Comparison of ENCODE assay signal across 18 cellular contexts in the genomic region with DNA sequence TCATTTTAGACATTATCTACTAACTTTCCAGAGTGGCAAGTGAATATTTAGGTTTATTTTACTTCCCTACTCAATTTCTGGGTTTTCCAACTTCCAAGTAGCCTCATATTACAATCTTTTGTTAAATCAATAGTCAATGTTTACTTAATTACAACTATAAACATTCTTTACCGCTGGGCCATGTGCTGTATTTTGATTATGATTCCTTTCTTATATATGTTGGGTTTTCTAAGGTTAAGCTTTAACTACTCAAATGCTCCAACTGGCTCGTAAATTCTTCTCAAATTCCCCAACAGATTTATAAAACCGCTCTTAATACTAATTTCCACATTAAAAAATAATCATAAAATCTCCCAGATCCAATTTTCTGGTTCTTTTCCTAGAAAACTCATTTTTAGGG.
DNase-seq lines count a peak whose midpoint lies in the region; FAIRE-seq and TF ChIP-seq lines count a peak whose summit lies in the region.
"Had no signal": no experiment of that assay in that cellular context is flagged by ENCODE, and none has a peak within 500 bp of the region (broad histone marks: within the 10 kb centered on the region; RNA-seq: fewer than 3 reads in every experiment).

No MANE protein-coding gene starts in this region.

- FAIRE-seq in astrocyte (lab: Jason Lieb, UNC): no peak
- FAIRE-seq: GM12878, GM18507, HepG2, HTR-8/SVneo had no signal

- H4K20me1 ChIP-seq in astrocyte (ENCODE audit: insufficient read depth, low read length) (no peaks in the 10 kb centered on the region), osteoblast (ENCODE audit: insufficient read depth, low read length) (no peaks in the 10 kb centered on the region)

- H3K27ac ChIP-seq in astrocyte (ENCODE audit: low read depth, low read length): no peak overlapping the region
- H3K27ac ChIP-seq in osteoblast (ENCODE audit: low read depth, low read length): no peak overlapping the region
- no peak overlapping the region for H3K27ac ChIP-seq in WERI-Rb-1

- H3K4me3 ChIP-seq in Caco-2 (ENCODE audit: low read depth, low read length) (no peak overlapping the region), astrocyte (ENCODE audit: insufficient read depth, low read depth, low read length) (no peak overlapping the region), osteoblast (ENCODE audit: insufficient read depth, low read length) (no peak overlapping the region), WERI-Rb-1 (ENCODE audit: low read depth, low read length) (no peak overlapping the region)
- H3K4me3 ChIP-seq: GM12878, GM23338, HAP-1 had no signal

- H3K4me1 Mint-ChIP-seq in Caco-2 (ENCODE audit: low read depth, unreplicated experiment) (peaks cover 28% of the 10 kb centered on the region), astrocyte (ENCODE audit: low read depth, unreplicated experiment) (no peaks in the 10 kb centered on the region)

- no peak overlapping the region for H3K9ac ChIP-seq in astrocyte (ENCODE audit: low read length)

- no peaks in the 10 kb centered on the region for H3K27me3 ChIP-seq in Caco-2 (replicated peaks; ENCODE audit: control insufficient read depth, insufficient read depth, low read length)
- H3K27me3 ChIP-seq in astrocyte (ENCODE audit: insufficient read depth, low read length): no peaks in the 10 kb centered on the region
- H3K27me3 ChIP-seq in osteoblast (ENCODE audit: insufficient read depth, low read length): no peaks in the 10 kb centered on the region
- no peaks in the 10 kb centered on the region for H3K27me3 ChIP-seq in WERI-Rb-1 (ENCODE audit: insufficient read depth, low read depth, severe bottlenecking)

- H3K36me3 Mint-ChIP-seq in Caco-2 (ENCODE audit: insufficient read depth, unreplicated experiment) (no peaks in the 10 kb centered on the region), astrocyte (ENCODE audit: low read depth, unreplicated experiment) (no peaks in the 10 kb centered on the region)
- H3K36me3 Mint-ChIP-seq: CD8-positive, alpha-beta T cell had no signal

- CTCF ChIA-PET in Caco-2 (lab: Charles Lee): no interaction called here

- no peak for DNase-seq in Caco-2
- DNase-seq in HT-29 (ENCODE audit: low spot score): peak; percentile 7
- DNase-seq in astrocyte (ENCODE audit: low read depth): no peak
- DNase-seq in osteoblast (ENCODE audit: insufficient read length, low spot score, missing footprints): no peak
- DNase-seq in NCI-H2227 (lab: John Stamatoyannopoulos, UW; ENCODE audit: unreplicated experiment): no peak
- DNase-seq in WERI-Rb-1: no peak
- DNase-seq in HCEC 1CT: no peak
- DNase-seq: CD8-positive, alpha-beta T cell; COR-L47; DND-41; HFFc6 had no signal

- intact Hi-C loops in Caco-2 (cut with micrococcal nuclease; ENCODE audit: unreplicated experiment): loop anchor here (2.0 kb wide), 1 partner anchor 111 kb away; no protein-coding TSS in a partner anchor

- BruUV-seq in Caco-2 (replicated peaks; lab: Mats Ljungman, UMichigan): no TSS peak

- POLR2A ChIA-PET in Caco-2 (lab: Charles Lee): no interaction called here

- no peak for TF ChIP-seq CTCF in Caco-2 (IDR thresholded peaks at IDR 0.05; ENCODE audit: insufficient read depth in 1 of 2, low read depth in 1 of 2, low read length in 1 of 2, severe bottlenecking in 1 of 2, unreplicated experiment in 1 of 2)
- no peak for TF ChIP-seq CTCF in astrocyte (IDR thresholded peaks at IDR 0.05; ENCODE audit: insufficient read depth, low read depth, low read length)
- TF ChIP-seq CTCF in osteoblast (IDR thresholded peaks at IDR 0.05; ENCODE audit: extremely low read depth, low read depth, low read length): no peak
- no peak for TF ChIP-seq CTCF in WERI-Rb-1 (IDR thresholded peaks at IDR 0.05; ENCODE audit: low read depth, low read length)

- H2AFZ ChIP-seq in astrocyte (ENCODE audit: low read depth, low read length) (no peak overlapping the region), osteoblast (ENCODE audit: low read length) (peak overlapping the region; percentile 47)
- H2AFZ ChIP-seq: GM23338 had no signal

- H3K36me3 ChIP-seq in Caco-2 (ENCODE audit: control insufficient read depth, insufficient read depth, low read length): no peaks in the 10 kb centered on the region; the same call in 1 of the 2 replicates
- no peaks in the 10 kb centered on the region for H3K36me3 ChIP-seq in astrocyte (ENCODE audit: insufficient read depth, low read length)
- no peaks in the 10 kb centered on the region for H3K36me3 ChIP-seq in osteoblast (ENCODE audit: insufficient read depth, low read length)
- no peaks in the 10 kb centered on the region for H3K36me3 ChIP-seq in WERI-Rb-1
- H3K36me3 ChIP-seq: HAP-1 had no signal

- H3K4me2 ChIP-seq in astrocyte (ENCODE audit: low read length) (peak overlapping the region; percentile 11), osteoblast (ENCODE audit: insufficient read depth, low read length) (no peak overlapping the region)
- H3K4me2 ChIP-seq: GM23338 had no signal

- peaks cover 26% of the 10 kb centered on the region for H3K4me1 ChIP-seq in Caco-2
- no peaks in the 10 kb centered on the region for H3K4me1 ChIP-seq in astrocyte (ENCODE audit: insufficient read depth, low read length)
- H3K4me1 ChIP-seq in osteoblast (ENCODE audit: insufficient read depth, low read length): peaks cover 4% of the 10 kb centered on the region
- H3K4me1 ChIP-seq: HAP-1 had no signal

- H3K79me2 ChIP-seq in astrocyte (ENCODE audit: insufficient read depth, low read length): no peaks in the 10 kb centered on the region
- H3K79me2 ChIP-seq in osteoblast (ENCODE audit: insufficient read depth, low read length): no peaks in the 10 kb centered on the region

- H3K9me3 ChIP-seq in Caco-2: peaks cover 15% of the 10 kb centered on the region
- H3K9me3 ChIP-seq in astrocyte (ENCODE audit: insufficient read depth, low read depth, low read length): no peaks in the 10 kb centered on the region
- H3K9me3 ChIP-seq in osteoblast (ENCODE audit: low read depth, low read length): no peaks in the 10 kb centered on the region
- no peaks in the 10 kb centered on the region for H3K9me3 ChIP-seq in WERI-Rb-1 (ENCODE audit: severe bottlenecking)

- H3K27ac Mint-ChIP-seq in Caco-2 (ENCODE audit: unreplicated experiment) (peak overlapping the region; percentile 51), astrocyte (ENCODE audit: unreplicated experiment) (no peak overlapping the region)
- H3K27ac Mint-ChIP-seq: CD14-positive monocyte; CD8-positive, alpha-beta T cell; GM23338; HFFc6 had no signal

- H3K4me3 Mint-ChIP-seq in Caco-2 (ENCODE audit: unreplicated experiment): no peak overlapping the region
- no peak overlapping the region for H3K4me3 Mint-ChIP-seq in astrocyte (ENCODE audit: unreplicated experiment)
- H3K4me3 Mint-ChIP-seq: CD14-positive monocyte; CD8-positive, alpha-beta T cell; GM23338; HFFc6 had no signal

- H3K9me3 Mint-ChIP-seq in Caco-2 (ENCODE audit: unreplicated experiment) (peaks cover 26% of the 10 kb centered on the region), astrocyte (ENCODE audit: unreplicated experiment) (peaks cover 1% of the 10 kb centered on the region)
- H3K9me3 Mint-ChIP-seq: HFFc6 had no signal

- H3K27me3 Mint-ChIP-seq in Caco-2 (ENCODE audit: insufficient read depth, unreplicated experiment): no peaks in the 10 kb centered on the region
- H3K27me3 Mint-ChIP-seq in astrocyte (ENCODE audit: low read depth, unreplicated experiment): peaks cover 2% of the 10 kb centered on the region
